Comparison of ENCODE assay signal across 18 cellular contexts in genomic region chr1:163290025-163290610, GRCh38. TPM values are rescaled to one million over a fixed set of nuclear protein-coding genes. Genes with fewer than 3 reads are reported as not detected.
A peak's percentile ranks its signal among the peaks of the same experiment; 100 is the strongest.
DNase-seq lines count a peak whose midpoint lies in the region; ATAC-seq and TF ChIP-seq lines count a peak whose summit lies in the region.
"Had no signal": no experiment of that assay in that cellular context is flagged by ENCODE, and none has a peak within 500 bp of the region (broad histone marks: within the 10 kb centered on the region; RNA-seq: fewer than 3 reads in every experiment).

No MANE protein-coding gene starts in this region.

- H3K4me1 ChIP-seq in H9 (ENCODE audit: insufficient read depth, low read length) = 0 out of 2 replicates have a peak, but pooled peaks cover 4% of the 10 kb centered on the region
- H3K4me1 ChIP-seq in CD8-positive, alpha-beta T cell (ENCODE audit: insufficient read depth, low read length) = no peaks in the 10 kb centered on the region
- H3K4me1 ChIP-seq: gastrocnemius medialis had no signal

- peaks cover 9 to 11% of the 10 kb centered on the region in 2 experiments for H3K4me1 Mint-ChIP-seq in H9
- H3K4me1 Mint-ChIP-seq in stimulated activated naive CD8-positive, alpha-beta T cell treated with anti-CD3 and anti-CD28 coated beads, Interleukin-15, amount 100 ng/mL, for 72 hours = peaks cover 7% of the 10 kb centered on the region
- no peaks in the 10 kb centered on the region for H3K4me1 Mint-ChIP-seq in CD8-positive, alpha-beta T cell (ENCODE audit: low read depth)

- H3K36me3 Mint-ChIP-seq in H9 (ENCODE audit: insufficient read depth in 1 of 3, low read depth in 3 of 3) = peaks cover 15 to 30% (median 19%) of the 10 kb centered on the region in 3 experiments
- peaks cover 26% of the 10 kb centered on the region for H3K36me3 Mint-ChIP-seq in CD8-positive, alpha-beta T cell

- DNase-seq in H9 (no peak), NCI-H2196 treated with DMSO at 0.1 percent for 48 hours (lab: John Stamatoyannopoulos, UW; ENCODE audit: unreplicated experiment) (peak; percentile 44), NCI-H2227 treated with DMSO at 0.1 percent for 48 hours (lab: John Stamatoyannopoulos, UW) (no peak), CD1c-positive myeloid dendritic cell (ENCODE audit: extremely low spot score) (no peak)
- no peak for DNase-seq in stimulated activated naive CD8-positive, alpha-beta T cell treated with anti-CD3 and anti-CD28 coated beads, Interleukin-15, amount 100 ng/mL, for 72 hours
- no peak for DNase-seq in CD8-positive, alpha-beta T cell
- DNase-seq: activated T-cell treated with anti-CD3 and anti-CD28 coated beads, Interleukin-2, amount 50 U/mL, for 72 hours; anterior cingulate cortex; DMS 273 treated with DMSO at 0.1 percent for 48 hours; gastrocnemius medialis; islet precursor cell; NCI-H510A treated with DMSO at 0.1 percent for 48 hours; ovary; T-helper 1 cell had no signal

- TF ChIP-seq CTCF in 22Rv1 (IDR thresholded peaks at IDR 0.05) = no peak
- TF ChIP-seq CTCF in H9 (conservative IDR thresholded peaks at IDR 0.05) = no peak
- no peak for TF ChIP-seq CTCF in CD8-positive, alpha-beta T cell (IDR thresholded peaks at IDR 0.05)

- H3T11ph ChIP-seq in H9 (ENCODE audit: low read length) = no peak overlapping the region

- H3K4me2 ChIP-seq in H9 (ENCODE audit: insufficient read depth, insufficient read length, low read length) = no peak overlapping the region
- H3K4me2 ChIP-seq: smooth muscle cell had no signal

- no peak overlapping the region for H4K5ac ChIP-seq in H9 (ENCODE audit: insufficient read length, low read depth, low read length)

- H2BK12ac ChIP-seq in H9 (ENCODE audit: insufficient read length, low read depth, low read length) = no peak overlapping the region

- no peak overlapping the region for H2AK5ac ChIP-seq in H9 (ENCODE audit: insufficient read length, low read length)

- no peak overlapping the region for H2AFZ ChIP-seq in H9 (ENCODE audit: low read length)

- peak; percentile 69 for ATAC-seq in esophagus mucosa
- ATAC-seq in stimulated activated naive CD8-positive, alpha-beta T cell treated with anti-CD3 and anti-CD28 coated beads, Interleukin-15, amount 100 ng/mL, for 72 hours = no peak
- no peak for ATAC-seq in CD8-positive, alpha-beta T cell
- ATAC-seq: activated T-cell treated with anti-CD3 and anti-CD28 coated beads, Interleukin-2, amount 50 U/mL, for 72 hours; gastrocnemius medialis had no signal

- no peak overlapping the region for H2BK15ac ChIP-seq in H9 (ENCODE audit: low read depth, low read length)

- no peak overlapping the region for H3K4me3 ChIP-seq in CD8-positive, alpha-beta T cell (ENCODE audit: low read depth, low read length)
- H3K4me3 ChIP-seq: gastrocnemius medialis, ovary, smooth muscle cell had no signal

- H3K27ac ChIP-seq in 22Rv1 = peak overlapping the region; percentile 33
- H3K27ac ChIP-seq in H9 (ENCODE audit: insufficient read length, low read depth, low read length) = no peak overlapping the region
- no peak overlapping the region for H3K27ac ChIP-seq in CD8-positive, alpha-beta T cell (ENCODE audit: low read depth, low read length)
- H3K27ac ChIP-seq: gastrocnemius medialis, ovary had no signal

- H3K14ac ChIP-seq in H9 (ENCODE audit: insufficient read depth, low read length) = no peak overlapping the region

- no peaks in the 10 kb centered on the region for H3K79me2 ChIP-seq in H9 (ENCODE audit: insufficient read depth, low read length)

- no peak overlapping the region for H3K9ac ChIP-seq in H9 (ENCODE audit: extremely low read depth, insufficient read length, low read length)

- no peak overlapping the region for H3K4me3 Mint-ChIP-seq in H9
- no peak overlapping the region for H3K4me3 Mint-ChIP-seq in stimulated activated naive CD8-positive, alpha-beta T cell treated with anti-CD3 and anti-CD28 coated beads, Interleukin-15, amount 100 ng/mL, for 72 hours
- no peak overlapping the region for H3K4me3 Mint-ChIP-seq in CD8-positive, alpha-beta T cell
- H3K4me3 Mint-ChIP-seq: activated T-cell treated with anti-CD3 and anti-CD28 coated beads, Interleukin-2, amount 50 U/mL, for 72 hours; dendritic cell treated with granulocyte-macrophage colony-stimulating factor and Interleukin-4, amounts not matched to agents 40 ng/mL and 50 ng/mL, for 4 days had no signal

- no peak overlapping the region for H4K8ac ChIP-seq in H9 (replicated peaks; ENCODE audit: insufficient read length, low read depth, low read length)

- H2BK5ac ChIP-seq in H9 (ENCODE audit: insufficient read length, low read length) = no peak overlapping the region

- H3K27me3 Mint-ChIP-seq in H9 (ENCODE audit: low read depth) = no peaks in the 10 kb centered on the region
- no peaks in the 10 kb centered on the region for H3K27me3 Mint-ChIP-seq in stimulated activated naive CD8-positive, alpha-beta T cell treated with anti-CD3 and anti-CD28 coated beads, Interleukin-15, amount 100 ng/mL, for 72 hours
- no peaks in the 10 kb centered on the region for H3K27me3 Mint-ChIP-seq in CD8-positive, alpha-beta T cell (ENCODE audit: low read depth)
- H3K27me3 Mint-ChIP-seq: dendritic cell treated with granulocyte-macrophage colony-stimulating factor and Interleukin-4, amounts not matched to agents 40 ng/mL and 50 ng/mL, for 4 days had no signal

- no peaks in the 10 kb centered on the region for H3K36me3 ChIP-seq in CD8-positive, alpha-beta T cell (ENCODE audit: insufficient read depth, low read length)
- H3K36me3 ChIP-seq: gastrocnemius medialis, ovary had no signal

- POLR2A ChIA-PET in CD8-positive, alpha-beta T cell (lab: Charles Lee) = no interaction called here

- H3K9me3 ChIP-seq in H9 (ENCODE audit: control insufficient read depth, low read depth, low read length) = no peaks in the 10 kb centered on the region
- H3K9me3 ChIP-seq in CD8-positive, alpha-beta T cell (ENCODE audit: low read length) = no peaks in the 10 kb centered on the region
- H3K9me3 ChIP-seq: gastrocnemius medialis, ovary had no signal

- intact Hi-C loops in CD8-positive, alpha-beta T cell (cut with DNase I, micrococcal nuclease) = no loop called here

- no peak overlapping the region for H3K4ac ChIP-seq in H9 (ENCODE audit: low read depth, low read length)

- no peak overlapping the region for H3K23ac ChIP-seq in H9 (ENCODE audit: insufficient read length, low read depth, low read length)

- CTCF ChIA-PET in CD8-positive, alpha-beta T cell (lab: Charles Lee) = no interaction called here

- no peak overlapping the region for H3K56ac ChIP-seq in H9 (ENCODE audit: insufficient read length, low read depth, low read length)

- H3K79me1 ChIP-seq in H9 (ENCODE audit: insufficient read depth, low read depth, low read length, poor library complexity, severe bottlenecking) = no peaks in the 10 kb centered on the region

- H3K9me3 Mint-ChIP-seq in H9 = peaks cover 6 to 11% of the 10 kb centered on the region in 2 experiments; a peak in 4 of 5 replicates
- H3K9me3 Mint-ChIP-seq in stimulated activated naive CD8-positive, alpha-beta T cell treated with anti-CD3 and anti-CD28 coated beads, Interleukin-15, amount 100 ng/mL, for 72 hours = peaks cover 0 to 17% of the 10 kb centered on the region in 2 donors
- peaks cover 8% of the 10 kb centered on the region for H3K9me3 Mint-ChIP-seq in CD8-positive, alpha-beta T cell

- no peaks in the 10 kb centered on the region for H4K20me1 ChIP-seq in H9 (ENCODE audit: control insufficient read depth, insufficient read depth, insufficient read length)

- no CpG with 5 or more reads among the region's 6 CpGs for WGBS in H9 (ENCODE audit: extremely low coverage, insufficient read length, low lambda C conversion rate)

- H2BK120ac ChIP-seq in H9 (ENCODE audit: low read depth, low read length, poor library complexity, severe bottlenecking) = no peak overlapping the region

- H3K27ac Mint-ChIP-seq in H9 = peak overlapping the region in 2 of 3 experiments; percentile 34 to 89; a peak in 4 of 7 replicates
- no peak overlapping the region for H3K27ac Mint-ChIP-seq in stimulated activated naive CD8-positive, alpha-beta T cell treated with anti-CD3 and anti-CD28 coated beads, Interleukin-15, amount 100 ng/mL, for 72 hours
- H3K27ac Mint-ChIP-seq in CD8-positive, alpha-beta T cell = no peak overlapping the region
- H3K27ac Mint-ChIP-seq: activated T-cell treated with anti-CD3 and anti-CD28 coated beads, Interleukin-2, amount 50 U/mL, for 72 hours; dendritic cell treated with granulocyte-macrophage colony-stimulating factor and Interleukin-4, amounts not matched to agents 40 ng/mL and 50 ng/mL, for 4 days had no signal

- H3K18ac ChIP-seq in H9 (ENCODE audit: insufficient read length, low read depth, low read length) = no peak overlapping the region

- H3K27me3 ChIP-seq in H9 (ENCODE audit: insufficient read depth, low read length) = no peaks in the 10 kb centered on the region
- H3K27me3 ChIP-seq in CD8-positive, alpha-beta T cell (ENCODE audit: insufficient read depth, low read length) = no peaks in the 10 kb centered on the region
- H3K27me3 ChIP-seq: gastrocnemius medialis, ovary had no signal

- H3K23me2 ChIP-seq in H9 (ENCODE audit: insufficient read length, low read depth, low read length, poor library complexity, severe bottlenecking) = no peaks in the 10 kb centered on the region

- no peak overlapping the region for H4K91ac ChIP-seq in H9 (ENCODE audit: insufficient read length, low read depth, low read length)

- H2BK20ac ChIP-seq in H9 (ENCODE audit: low read depth, low read length, poor library complexity, severe bottlenecking) = no peak overlapping the region

RNA-seq across cellular contexts. Expression of gene NUF2, which starts 31.6 kb away (rescaled TPM):
- total RNA-seq in H9 (2021) (25.2 and 30.7 TPM in 2 replicates), esophagus mucosa (8.6 TPM)
- total RNA-seq in CD8-positive, alpha-beta T cell = 1 to 10 TPM; 1.2 to 2.5 TPM
- total RNA-seq: gastrocnemius medialis had no signal

Comparison
In these comparisons a context has a peak if more than half of its experiments do, and no peak if none do; other contexts are left out.
1. H3K27ac Mint-ChIP-seq: peak in H9 (2 of 3); none in stimulated activated naive CD8-positive, alpha-beta T cell treated with anti-CD3 and anti-CD28 coated beads, Interleukin-15, amount 100 ng/mL, for 72 hours (0 of 2) and CD8-positive, alpha-beta T cell (single experiment).